ENCODE assay signal across 2 cellular contexts in genomic region chr2:69514406-69514805, GRCh38.
TF ChIP-seq lines count a peak whose summit lies in the region.

No MANE protein-coding gene starts in this region.

TF ChIP-seq in GM23338, 12 proteins besides CTCF, POLR2A, EP300 and RAD21 (continued from another document):
- TF ChIP-seq ZNF462 (CRISPR knock-in tag; IDR thresholded peaks at IDR 0.05) (no peak), POLR2AphosphoS5 (IDR thresholded peaks at IDR 0.05; ENCODE audit: low read depth) (no peak)
- TF ChIP-seq, protein P1, sequence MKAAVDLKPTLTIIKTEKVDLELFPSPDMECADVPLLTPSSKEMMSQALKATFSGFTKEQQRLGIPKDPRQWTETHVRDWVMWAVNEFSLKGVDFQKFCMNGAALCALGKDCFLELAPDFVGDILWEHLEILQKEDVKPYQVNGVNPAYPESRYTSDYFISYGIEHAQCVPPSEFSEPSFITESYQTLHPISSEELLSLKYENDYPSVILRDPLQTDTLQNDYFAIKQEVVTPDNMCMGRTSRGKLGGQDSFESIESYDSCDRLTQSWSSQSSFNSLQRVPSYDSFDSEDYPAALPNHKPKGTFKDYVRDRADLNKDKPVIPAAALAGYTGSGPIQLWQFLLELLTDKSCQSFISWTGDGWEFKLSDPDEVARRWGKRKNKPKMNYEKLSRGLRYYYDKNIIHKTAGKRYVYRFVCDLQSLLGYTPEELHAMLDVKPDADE (IDR thresholded peaks at IDR 0.05), result no peak
TF ChIP-seq in GM23338: peak in this region for 0.

TF ChIP-seq in WTC11, 78 proteins besides CTCF, POLR2A, EP300 and RAD21 (continued from another document):
- TF ChIP-seq, protein P2, sequence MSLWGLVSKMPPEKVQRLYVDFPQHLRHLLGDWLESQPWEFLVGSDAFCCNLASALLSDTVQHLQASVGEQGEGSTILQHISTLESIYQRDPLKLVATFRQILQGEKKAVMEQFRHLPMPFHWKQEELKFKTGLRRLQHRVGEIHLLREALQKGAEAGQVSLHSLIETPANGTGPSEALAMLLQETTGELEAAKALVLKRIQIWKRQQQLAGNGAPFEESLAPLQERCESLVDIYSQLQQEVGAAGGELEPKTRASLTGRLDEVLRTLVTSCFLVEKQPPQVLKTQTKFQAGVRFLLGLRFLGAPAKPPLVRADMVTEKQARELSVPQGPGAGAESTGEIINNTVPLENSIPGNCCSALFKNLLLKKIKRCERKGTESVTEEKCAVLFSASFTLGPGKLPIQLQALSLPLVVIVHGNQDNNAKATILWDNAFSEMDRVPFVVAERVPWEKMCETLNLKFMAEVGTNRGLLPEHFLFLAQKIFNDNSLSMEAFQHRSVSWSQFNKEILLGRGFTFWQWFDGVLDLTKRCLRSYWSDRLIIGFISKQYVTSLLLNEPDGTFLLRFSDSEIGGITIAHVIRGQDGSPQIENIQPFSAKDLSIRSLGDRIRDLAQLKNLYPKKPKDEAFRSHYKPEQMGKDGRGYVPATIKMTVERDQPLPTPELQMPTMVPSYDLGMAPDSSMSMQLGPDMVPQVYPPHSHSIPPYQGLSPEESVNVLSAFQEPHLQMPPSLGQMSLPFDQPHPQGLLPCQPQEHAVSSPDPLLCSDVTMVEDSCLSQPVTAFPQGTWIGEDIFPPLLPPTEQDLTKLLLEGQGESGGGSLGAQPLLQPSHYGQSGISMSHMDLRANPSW (CRISPR knock-in tag; conservative IDR thresholded peaks at IDR 0.05; ENCODE audit: low read depth), result no peak
- TF ChIP-seq, protein P3, sequence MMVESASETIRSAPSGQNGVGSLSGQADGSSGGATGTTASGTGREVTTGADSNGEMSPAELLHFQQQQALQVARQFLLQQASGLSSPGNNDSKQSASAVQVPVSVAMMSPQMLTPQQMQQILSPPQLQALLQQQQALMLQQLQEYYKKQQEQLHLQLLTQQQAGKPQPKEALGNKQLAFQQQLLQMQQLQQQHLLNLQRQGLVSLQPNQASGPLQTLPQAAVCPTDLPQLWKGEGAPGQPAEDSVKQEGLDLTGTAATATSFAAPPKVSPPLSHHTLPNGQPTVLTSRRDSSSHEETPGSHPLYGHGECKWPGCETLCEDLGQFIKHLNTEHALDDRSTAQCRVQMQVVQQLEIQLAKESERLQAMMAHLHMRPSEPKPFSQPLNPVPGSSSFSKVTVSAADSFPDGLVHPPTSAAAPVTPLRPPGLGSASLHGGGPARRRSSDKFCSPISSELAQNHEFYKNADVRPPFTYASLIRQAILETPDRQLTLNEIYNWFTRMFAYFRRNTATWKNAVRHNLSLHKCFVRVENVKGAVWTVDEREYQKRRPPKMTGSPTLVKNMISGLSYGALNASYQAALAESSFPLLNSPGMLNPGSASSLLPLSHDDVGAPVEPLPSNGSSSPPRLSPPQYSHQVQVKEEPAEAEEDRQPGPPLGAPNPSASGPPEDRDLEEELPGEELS (CRISPR knock-in tag; IDR thresholded peaks at IDR 0.05), result no peak
- TF ChIP-seq HMGA2 (CRISPR knock-in tag; IDR thresholded peaks at IDR 0.05), result no peak
- TF ChIP-seq ZMAT4 (CRISPR knock-in tag; IDR thresholded peaks at IDR 0.05), result no peak
